Comparison of ENCODE assay signal across 19 cellular contexts in the genomic region with DNA sequence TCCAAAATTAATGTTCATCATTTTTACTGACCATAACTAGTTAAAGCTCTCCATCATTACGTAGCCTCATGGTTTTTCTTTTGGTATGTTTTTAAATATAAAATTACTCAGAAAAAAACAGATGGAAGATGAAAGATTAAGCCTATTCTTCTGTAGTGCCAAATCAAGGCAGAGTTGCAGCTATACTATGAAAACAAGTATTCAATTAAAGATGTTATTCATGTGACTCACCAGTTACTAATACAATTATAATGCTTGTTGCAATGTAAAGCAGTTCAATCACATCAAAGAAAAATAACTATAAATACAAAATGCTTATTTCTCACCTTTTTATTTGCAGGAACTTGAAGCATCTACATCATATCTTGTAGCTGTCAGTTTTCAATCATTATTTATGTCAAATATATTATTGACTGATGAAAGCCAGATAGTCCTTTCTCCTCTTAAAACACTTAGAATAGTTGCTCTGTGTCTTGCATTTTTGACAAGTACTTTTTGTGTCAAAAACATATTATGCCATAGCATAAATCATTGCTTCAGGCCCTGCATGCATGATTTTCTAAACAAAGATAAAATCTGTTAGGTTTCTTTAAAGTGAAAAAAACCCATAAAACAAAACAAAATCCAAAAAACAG. TPM values are rescaled to one million over a fixed set of nuclear protein-coding genes. Genes with fewer than 3 reads are reported as not detected.
A peak's percentile ranks its signal among the peaks of the same experiment; 100 is the strongest.
DNase-seq lines count a peak whose midpoint lies in the region; ATAC-seq, FAIRE-seq and TF ChIP-seq lines count a peak whose summit lies in the region.
"Had no signal": no experiment of that assay in that cellular context is flagged by ENCODE, and none has a peak within 500 bp of the region (broad histone marks: within the 10 kb centered on the region; RNA-seq: fewer than 3 reads in every experiment).

No MANE protein-coding gene starts in this region.

- FAIRE-seq in frontal cortex (lab: Jason Lieb, UNC): no peak

- POLR2A ChIA-PET in SK-N-SH (lab: Yijun Ruan, JAX): no interaction called here

- intact Hi-C loops in esophagus squamous epithelium (cut with DNase I): no loop called here

- H3F3A ChIP-seq in SK-N-SH (replicated peaks; ENCODE audit: insufficient read depth): peaks cover 17% of the 10 kb centered on the region

- 5% methylated on average over 1 of the region's 1 CpG for WGBS in SK-N-SH (ENCODE audit: low lambda C conversion rate)
- WGBS in esophagus squamous epithelium, 2 donors: 22 to 32% methylated on average over 1 of the region's 1 CpG

- no peak; the same call in 2 of the 3 replicates for ATAC-seq in SK-N-SH treated with all-trans-retinoic acid at 6 μM for 48 hours

- no peak for TF ChIP-seq RAD21 in SK-N-SH (IDR thresholded peaks at IDR 0.05; ENCODE audit: low read length)

- CTCF ChIA-PET in SK-N-SH (lab: Yijun Ruan, JAX): no interaction called here

- no peaks in the 10 kb centered on the region for H3K79me2 ChIP-seq in SK-N-SH (ENCODE audit: insufficient read depth)

- H3K4me3 ChIP-seq in SK-N-SH (ENCODE audit: low read depth in 2 of 2, low read length in 1 of 2) (no peak overlapping the region), astrocyte of the spinal cord (ENCODE audit: low read depth, low read length) (no peak overlapping the region), foreskin fibroblast (ENCODE audit: low read depth in 1 of 2, low read length in 2 of 2) (no peak overlapping the region), esophagus squamous epithelium (no peak overlapping the region)
- H3K4me3 ChIP-seq: SJSA1 had no signal

- no peaks in the 10 kb centered on the region for H3K27me3 ChIP-seq in SK-N-SH (ENCODE audit: insufficient read depth)
- no peaks in the 10 kb centered on the region for H3K27me3 ChIP-seq in esophagus squamous epithelium
- H3K27me3 ChIP-seq: SJSA1 had no signal

- TF ChIP-seq CTCF in SK-N-SH (IDR thresholded peaks at IDR 0.05) (no peak), astrocyte of the spinal cord (IDR thresholded peaks at IDR 0.05; ENCODE audit: low read depth, low read length) (no peak), foreskin fibroblast (IDR thresholded peaks at IDR 0.05; ENCODE audit: low read depth, low read length) (no peak), esophagus squamous epithelium (IDR thresholded peaks at IDR 0.05) (no peak)

- in situ Hi-C loops in astrocyte of the spinal cord (cut with HindIII; ENCODE audit: low sequenced_read_pairs): no loop called here

- no peaks in the 10 kb centered on the region for H3K36me3 ChIP-seq in SK-N-SH (replicated peaks in 1 of 2; ENCODE audit: control insufficient read depth in 1 of 2, insufficient read depth in 2 of 2, low read length in 1 of 2)
- no peaks in the 10 kb centered on the region for H3K36me3 ChIP-seq in esophagus squamous epithelium
- H3K36me3 ChIP-seq: SJSA1 had no signal

- no peaks in the 10 kb centered on the region for H3K9me3 ChIP-seq in SK-N-SH
- no peaks in the 10 kb centered on the region for H3K9me3 ChIP-seq in esophagus squamous epithelium
- H3K9me3 ChIP-seq: SJSA1 had no signal

- peak in 1 of 2 experiments; percentile 21; a peak in 1 of 4 replicates for TF ChIP-seq EP300 in SK-N-SH (IDR thresholded peaks at IDR 0.05; ENCODE audit: borderline replicate concordance in 1 of 2, low read depth in 1 of 2, low read length in 1 of 2)

- peaks cover 0 to 9% of the 10 kb centered on the region in 2 experiments; a peak in 1 of 4 replicates for H3K4me1 ChIP-seq in SK-N-SH (ENCODE audit: control insufficient read depth in 1 of 2, insufficient read depth in 2 of 2, low read depth in 1 of 2, low read length in 1 of 2)
- H3K4me1 ChIP-seq in esophagus squamous epithelium: no peaks in the 10 kb centered on the region

- H3K27ac ChIP-seq in SK-N-SH (ENCODE audit: low read depth in 2 of 2, low read length in 1 of 2) (peak overlapping the region in 1 of 2 experiments; percentile 22; a peak in 1 of 4 replicates), esophagus squamous epithelium (no peak overlapping the region)
- H3K27ac ChIP-seq: 22Rv1, RWPE1, SJSA1 had no signal

- no peaks in the 10 kb centered on the region for H4K20me1 ChIP-seq in SK-N-SH (ENCODE audit: insufficient read depth)

- no peak for DNase-seq in SK-N-SH
- peak; percentile 36 for DNase-seq in astrocyte of the spinal cord (ENCODE audit: low read depth, low spot score)
- DNase-seq in foreskin fibroblast: peak; percentile 36 to 64
- no peak for DNase-seq in esophagus squamous epithelium (lab: John Stamatoyannopoulos, UW)
- no peak for DNase-seq in frontal cortex (ENCODE audit: low spot score in 2 of 2)
- DNase-seq in NCI-H1105 treated with DMSO at 0.1 percent for 48 hours (lab: John Stamatoyannopoulos, UW): no peak
- DNase-seq in germinal center (ENCODE audit: low spot score): no peak
- DNase-seq: C1 segment of cervical spinal cord, DMS 273 treated with DMSO at 0.1 percent for 48 hours, HCEC 1CT, KBM-7, NCI-H1048, NCI-H226, NCI-H526 had no signal

- H3K9ac ChIP-seq in SK-N-SH: no peak overlapping the region

- H2AFZ ChIP-seq in SK-N-SH (ENCODE audit: low read depth): no peak overlapping the region

- H3K9me2 ChIP-seq in SK-N-SH: no peaks in the 10 kb centered on the region

- TF ChIP-seq POLR2A in esophagus squamous epithelium (IDR thresholded peaks at IDR 0.05): no peak

- H3K4me2 ChIP-seq in SK-N-SH: peak overlapping the region; percentile 5

TF ChIP-seq in SK-N-SH, 30 proteins besides CTCF, POLR2A, EP300 and RAD21 (continues in another document):
- TF ChIP-seq RXRA (IDR thresholded peaks at IDR 0.05; ENCODE audit: borderline replicate concordance, low read depth): no peak
- no peak for TF ChIP-seq RFX5 (IDR thresholded peaks at IDR 0.05; ENCODE audit: low read length)
- peak; percentile 47 for TF ChIP-seq JUND (IDR thresholded peaks at IDR 0.05)
- no peak for TF ChIP-seq SMC3 (IDR thresholded peaks at IDR 0.05; ENCODE audit: low read depth, low read length)
- no peak for TF ChIP-seq EZH2phosphoT487 (IDR thresholded peaks at IDR 0.05; ENCODE audit: borderline replicate concordance, low read depth)
- no peak for TF ChIP-seq MAX (IDR thresholded peaks at IDR 0.05; ENCODE audit: low read depth)
- TF ChIP-seq YY1 (IDR thresholded peaks at IDR 0.05; ENCODE audit: low read depth): no peak
- TF ChIP-seq ZBTB33 (IDR thresholded peaks at IDR 0.05; ENCODE audit: borderline replicate concordance, low read depth): no peak
- TF ChIP-seq TCF12 (IDR thresholded peaks at IDR 0.05): peak; percentile 53

TF ChIP-seq in SK-N-SH treated with all-trans-retinoic acid at 6 μM for 48 hours, 23 proteins besides CTCF, POLR2A, EP300 and RAD21:
- TF ChIP-seq TOX (CRISPR knock-in tag; IDR thresholded peaks at IDR 0.05; ENCODE audit: borderline replicate concordance): no peak
- no peak for TF ChIP-seq TSHZ2 (CRISPR knock-in tag; IDR thresholded peaks at IDR 0.05)

RNA-seq across cellular contexts. Expression of gene TRHDE, which starts 36.0 kb away (rescaled TPM):
- 0.46 and 1.1 TPM in 2 replicates for polyA plus RNA-seq in SK-N-SH (2012; rRNA removed)
- polyA plus RNA-seq in SK-N-SH (2012; cell fraction: cytosol; rRNA removed): 1.1 TPM in 2 replicates
- 0.65 and 0.79 TPM in 2 replicates for polyA plus RNA-seq in SK-N-SH (2012; cell fraction: nucleus; rRNA removed)
- total RNA-seq in esophagus squamous epithelium: under 1 TPM in 3 of 4 donors, not detected in 1; under 0.01 to 0.95 (median 0.50) TPM
- 40.4 TPM for total RNA-seq in frontal cortex
- total RNA-seq: OCI-LY7 had no signal

Comparison
In these comparisons a context has a peak if more than half of its experiments do, and no peak if none do; other contexts are left out.
1. DNase-seq: peak in astrocyte of the spinal cord (single experiment) and foreskin fibroblast (2 of 2); none in SK-N-SH (single experiment), esophagus squamous epithelium (single experiment), frontal cortex (0 of 2), NCI-H1105 treated with DMSO at 0.1 percent for 48 hours (single experiment) and germinal center (single experiment).
2. RNA of gene TRHDE, which starts 36.0 kb away (total RNA-seq): 40.4 TPM in frontal cortex (single experiment); under 0.01 to 0.95 TPM in esophagus squamous epithelium; every median in the first group is over 10 times any median in the second.